2 cellular contexts compared by ENCODE assay signal in genomic region chr12:6541371-6542165, GRCh38.
TF ChIP-seq lines count a peak whose summit lies in the region.

No MANE protein-coding gene starts in this region.

TF ChIP-seq in HCT116, 20 proteins besides CTCF, POLR2A, EP300 and RAD21:
- TF ChIP-seq EZH2phosphoT487 (IDR thresholded peaks at IDR 0.05; ENCODE audit: borderline replicate concordance) (no peak), ATF3 (IDR thresholded peaks at IDR 0.05) (no peak), ELF1 (IDR thresholded peaks at IDR 0.05; ENCODE audit: borderline replicate concordance, low read depth) (no peak), POLR2AphosphoS5 (IDR thresholded peaks at IDR 0.05; ENCODE audit: low read depth, low read length) (no peak), CEBPB (IDR thresholded peaks at IDR 0.05; ENCODE audit: low read depth) (no peak), ZFX (IDR thresholded peaks at IDR 0.05) (no peak)

TF ChIP-seq in HepG2, 621 proteins besides CTCF, POLR2A, EP300 and RAD21:
- peak; percentile 35; the same call in 1 of the 2 replicates for TF ChIP-seq E2F2 (CRISPR knock-in tag; IDR thresholded peaks at IDR 0.05; ENCODE audit: borderline replicate concordance)
- TF ChIP-seq ZNF691 (CRISPR knock-in tag; IDR thresholded peaks at IDR 0.05; ENCODE audit: borderline replicate concordance, low read depth): 0 out of 2 replicates have a peak, but pooled peaks have one; percentile 4
- TF ChIP-seq AGO2 (optimal IDR thresholded peaks at IDR 0.05; ENCODE audit: low read depth, low read length): peak; percentile 81
- 0 out of 2 replicates have a peak, but pooled peaks have one; percentile 44 for TF ChIP-seq PRDM15 (CRISPR knock-in tag; IDR thresholded peaks at IDR 0.05)
- TF ChIP-seq ZNF652 (CRISPR knock-in tag; IDR thresholded peaks at IDR 0.05; ENCODE audit: borderline replicate concordance, low read depth): no peak
- peak; percentile 81 for TF ChIP-seq ZBTB33 (CRISPR knock-in tag; IDR thresholded peaks at IDR 0.05)
- 0 out of 2 replicates have a peak, but pooled peaks have one; percentile 2 for TF ChIP-seq ZNF704 (CRISPR knock-in tag; IDR thresholded peaks at IDR 0.05; ENCODE audit: borderline replicate concordance)
- TF ChIP-seq ZNF235 (CRISPR knock-in tag; IDR thresholded peaks at IDR 0.05; ENCODE audit: borderline replicate concordance): 0 out of 2 replicates have a peak, but pooled peaks have one; percentile 12
- no peak for TF ChIP-seq POGZ (CRISPR knock-in tag; IDR thresholded peaks at IDR 0.05)
- no peak for TF ChIP-seq ZNF460 (CRISPR knock-in tag; IDR thresholded peaks at IDR 0.05; ENCODE audit: borderline replicate concordance)
- TF ChIP-seq GLI4 (CRISPR knock-in tag; IDR thresholded peaks at IDR 0.05; ENCODE audit: borderline replicate concordance): no peak
- no peak for TF ChIP-seq ZNF234 (CRISPR knock-in tag; conservative IDR thresholded peaks at IDR 0.05)
- no peak for TF ChIP-seq THAP9 (CRISPR knock-in tag; IDR thresholded peaks at IDR 0.05; ENCODE audit: borderline replicate concordance)
- no peak for TF ChIP-seq HES4 (CRISPR knock-in tag; IDR thresholded peaks at IDR 0.05; ENCODE audit: borderline replicate concordance)
- TF ChIP-seq MEIS1 (CRISPR knock-in tag; IDR thresholded peaks at IDR 0.05; ENCODE audit: borderline replicate concordance): peak; percentile 50; the same call in 1 of the 2 replicates
- no peak for TF ChIP-seq ZNF629 (CRISPR knock-in tag; conservative IDR thresholded peaks at IDR 0.05)
- no peak for TF ChIP-seq TBX3 (IDR thresholded peaks at IDR 0.05; ENCODE audit: borderline replicate concordance)
- 0 out of 2 replicates have a peak, but pooled peaks have one; percentile 40 for TF ChIP-seq ZNF777 (CRISPR knock-in tag; IDR thresholded peaks at IDR 0.05)
- 0 out of 2 replicates have a peak, but pooled peaks have one; percentile 37 for TF ChIP-seq ZNF142 (CRISPR knock-in tag; IDR thresholded peaks at IDR 0.05)
- TF ChIP-seq ZNF263 (CRISPR knock-in tag; IDR thresholded peaks at IDR 0.05): 0 out of 2 replicates have a peak, but pooled peaks have one; percentile 21
- no peak for TF ChIP-seq ZNF816 (CRISPR knock-in tag; IDR thresholded peaks at IDR 0.05; ENCODE audit: borderline replicate concordance)
- TF ChIP-seq PITX1 (CRISPR knock-in tag; IDR thresholded peaks at IDR 0.05): 0 out of 2 replicates have a peak, but pooled peaks have one; percentile 3
- 0 out of 2 replicates have a peak, but pooled peaks have one; percentile 9 for TF ChIP-seq ZSCAN29 (CRISPR knock-in tag; conservative IDR thresholded peaks at IDR 0.05)
- TF ChIP-seq HDAC2 (CRISPR knock-in tag; IDR thresholded peaks at IDR 0.05): no peak
- TF ChIP-seq ZNF720 (CRISPR knock-in tag; IDR thresholded peaks at IDR 0.05): no peak
- TF ChIP-seq MIXL1 (CRISPR knock-in tag; IDR thresholded peaks at IDR 0.05): no peak
- TF ChIP-seq HOXD1 (CRISPR knock-in tag; IDR thresholded peaks at IDR 0.05): 0 out of 2 replicates have a peak, but pooled peaks have one; percentile 17
- TF ChIP-seq ZNF549 (CRISPR knock-in tag; IDR thresholded peaks at IDR 0.05): 0 out of 2 replicates have a peak, but pooled peaks have one; percentile 16
- TF ChIP-seq BATF2 (CRISPR knock-in tag; IDR thresholded peaks at IDR 0.05): 0 out of 2 replicates have a peak, but pooled peaks have one; percentile 22
- no peak for TF ChIP-seq MTA3 (CRISPR knock-in tag; IDR thresholded peaks at IDR 0.05)
- TF ChIP-seq SALL2 (CRISPR knock-in tag; IDR thresholded peaks at IDR 0.05): 0 out of 2 replicates have a peak, but pooled peaks have one; percentile 3
- TF ChIP-seq ZFP91 (CRISPR knock-in tag; IDR thresholded peaks at IDR 0.05; ENCODE audit: borderline replicate concordance): 0 out of 2 replicates have a peak, but pooled peaks have one; percentile 46
- no peak for TF ChIP-seq NFYB (CRISPR knock-in tag; IDR thresholded peaks at IDR 0.05)
